In the genomic region with DNA sequence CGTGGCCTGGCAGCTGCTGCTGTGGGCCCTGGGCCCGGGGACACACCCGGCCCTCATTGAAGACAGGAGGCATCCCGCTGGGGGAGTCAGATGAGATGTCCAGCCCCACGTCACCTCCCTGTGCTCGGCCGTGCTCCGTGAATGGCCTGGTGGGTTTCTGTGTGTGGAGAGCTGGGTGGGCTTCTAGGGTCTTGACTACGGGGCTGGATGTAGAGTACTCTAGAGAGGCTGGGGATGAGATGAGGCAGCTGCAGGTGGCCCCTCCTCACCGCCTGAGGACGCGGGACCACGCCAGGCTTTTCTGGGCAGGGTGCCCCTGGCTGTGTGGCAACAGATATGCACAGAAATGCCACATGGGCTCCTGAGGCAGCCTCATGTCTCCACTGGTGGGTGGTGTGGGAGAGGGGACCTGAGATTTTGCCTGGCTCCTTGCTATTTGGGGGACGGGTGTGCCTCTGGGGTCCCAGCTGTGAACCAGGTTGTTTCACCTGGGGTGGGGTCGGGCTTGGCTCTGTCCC, we compare ENCODE assay signal across 1 cellular context.
TF ChIP-seq lines count a peak whose summit lies in the region.

No MANE protein-coding gene starts in this region.

TF ChIP-seq in GM23338, 12 proteins besides CTCF, POLR2A, EP300 and RAD21 (continued from another document):
- TF ChIP-seq, protein P1, sequence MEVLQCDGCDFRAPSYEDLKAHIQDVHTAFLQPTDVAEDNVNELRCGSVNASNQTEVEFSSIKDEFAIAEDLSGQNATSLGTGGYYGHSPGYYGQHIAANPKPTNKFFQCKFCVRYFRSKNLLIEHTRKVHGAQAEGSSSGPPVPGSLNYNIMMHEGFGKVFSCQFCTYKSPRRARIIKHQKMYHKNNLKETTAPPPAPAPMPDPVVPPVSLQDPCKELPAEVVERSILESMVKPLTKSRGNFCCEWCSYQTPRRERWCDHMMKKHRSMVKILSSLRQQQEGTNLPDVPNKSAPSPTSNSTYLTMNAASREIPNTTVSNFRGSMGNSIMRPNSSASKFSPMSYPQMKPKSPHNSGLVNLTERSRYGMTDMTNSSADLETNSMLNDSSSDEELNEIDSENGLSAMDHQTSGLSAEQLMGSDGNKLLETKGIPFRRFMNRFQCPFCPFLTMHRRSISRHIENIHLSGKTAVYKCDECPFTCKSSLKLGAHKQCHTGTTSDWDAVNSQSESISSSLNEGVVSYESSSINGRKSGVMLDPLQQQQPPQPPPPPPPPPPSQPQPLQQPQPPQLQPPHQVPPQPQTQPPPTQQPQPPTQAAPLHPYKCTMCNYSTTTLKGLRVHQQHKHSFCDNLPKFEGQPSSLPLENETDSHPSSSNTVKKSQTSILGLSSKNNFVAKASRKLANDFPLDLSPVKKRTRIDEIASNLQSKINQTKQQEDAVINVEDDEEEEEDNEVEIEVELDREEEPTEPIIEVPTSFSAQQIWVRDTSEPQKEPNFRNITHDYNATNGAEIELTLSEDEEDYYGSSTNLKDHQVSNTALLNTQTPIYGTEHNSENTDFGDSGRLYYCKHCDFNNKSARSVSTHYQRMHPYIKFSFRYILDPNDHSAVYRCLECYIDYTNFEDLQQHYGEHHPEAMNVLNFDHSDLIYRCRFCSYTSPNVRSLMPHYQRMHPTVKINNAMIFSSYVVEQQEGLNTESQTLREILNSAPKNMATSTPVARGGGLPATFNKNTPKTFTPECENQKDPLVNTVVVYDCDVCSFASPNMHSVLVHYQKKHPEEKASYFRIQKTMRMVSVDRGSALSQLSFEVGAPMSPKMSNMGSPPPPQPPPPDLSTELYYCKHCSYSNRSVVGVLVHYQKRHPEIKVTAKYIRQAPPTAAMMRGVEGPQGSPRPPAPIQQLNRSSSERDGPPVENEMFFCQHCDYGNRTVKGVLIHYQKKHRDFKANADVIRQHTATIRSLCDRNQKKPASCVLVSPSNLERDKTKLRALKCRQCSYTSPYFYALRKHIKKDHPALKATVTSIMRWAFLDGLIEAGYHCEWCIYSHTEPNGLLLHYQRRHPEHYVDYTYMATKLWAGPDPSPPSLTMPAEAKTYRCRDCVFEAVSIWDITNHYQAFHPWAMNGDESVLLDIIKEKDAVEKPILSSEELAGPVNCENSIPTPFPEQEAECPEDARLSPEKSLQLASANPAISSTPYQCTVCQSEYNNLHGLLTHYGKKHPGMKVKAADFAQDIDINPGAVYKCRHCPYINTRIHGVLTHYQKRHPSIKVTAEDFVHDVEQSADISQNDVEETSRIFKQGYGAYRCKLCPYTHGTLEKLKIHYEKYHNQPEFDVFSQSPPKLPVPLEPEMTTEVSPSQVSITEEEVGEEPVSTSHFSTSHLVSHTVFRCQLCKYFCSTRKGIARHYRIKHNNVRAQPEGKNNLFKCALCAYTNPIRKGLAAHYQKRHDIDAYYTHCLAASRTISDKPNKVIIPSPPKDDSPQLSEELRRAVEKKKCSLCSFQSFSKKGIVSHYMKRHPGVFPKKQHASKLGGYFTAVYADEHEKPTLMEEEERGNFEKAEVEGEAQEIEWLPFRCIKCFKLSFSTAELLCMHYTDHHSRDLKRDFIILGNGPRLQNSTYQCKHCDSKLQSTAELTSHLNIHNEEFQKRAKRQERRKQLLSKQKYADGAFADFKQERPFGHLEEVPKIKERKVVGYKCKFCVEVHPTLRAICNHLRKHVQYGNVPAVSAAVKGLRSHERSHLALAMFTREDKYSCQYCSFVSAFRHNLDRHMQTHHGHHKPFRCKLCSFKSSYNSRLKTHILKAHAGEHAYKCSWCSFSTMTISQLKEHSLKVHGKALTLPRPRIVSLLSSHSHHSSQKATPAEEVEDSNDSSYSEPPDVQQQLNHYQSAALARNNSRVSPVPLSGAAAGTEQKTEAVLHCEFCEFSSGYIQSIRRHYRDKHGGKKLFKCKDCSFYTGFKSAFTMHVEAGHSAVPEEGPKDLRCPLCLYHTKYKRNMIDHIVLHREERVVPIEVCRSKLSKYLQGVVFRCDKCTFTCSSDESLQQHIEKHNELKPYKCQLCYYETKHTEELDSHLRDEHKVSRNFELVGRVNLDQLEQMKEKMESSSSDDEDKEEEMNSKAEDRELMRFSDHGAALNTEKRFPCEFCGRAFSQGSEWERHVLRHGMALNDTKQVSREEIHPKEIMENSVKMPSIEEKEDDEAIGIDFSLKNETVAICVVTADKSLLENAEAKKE (CRISPR knock-in tag; IDR thresholded peaks at IDR 0.05) = no peak
- TF ChIP-seq EZH2phosphoT487 (IDR thresholded peaks at IDR 0.05; ENCODE audit: unreplicated experiment) = no peak
- TF ChIP-seq, protein P2, sequence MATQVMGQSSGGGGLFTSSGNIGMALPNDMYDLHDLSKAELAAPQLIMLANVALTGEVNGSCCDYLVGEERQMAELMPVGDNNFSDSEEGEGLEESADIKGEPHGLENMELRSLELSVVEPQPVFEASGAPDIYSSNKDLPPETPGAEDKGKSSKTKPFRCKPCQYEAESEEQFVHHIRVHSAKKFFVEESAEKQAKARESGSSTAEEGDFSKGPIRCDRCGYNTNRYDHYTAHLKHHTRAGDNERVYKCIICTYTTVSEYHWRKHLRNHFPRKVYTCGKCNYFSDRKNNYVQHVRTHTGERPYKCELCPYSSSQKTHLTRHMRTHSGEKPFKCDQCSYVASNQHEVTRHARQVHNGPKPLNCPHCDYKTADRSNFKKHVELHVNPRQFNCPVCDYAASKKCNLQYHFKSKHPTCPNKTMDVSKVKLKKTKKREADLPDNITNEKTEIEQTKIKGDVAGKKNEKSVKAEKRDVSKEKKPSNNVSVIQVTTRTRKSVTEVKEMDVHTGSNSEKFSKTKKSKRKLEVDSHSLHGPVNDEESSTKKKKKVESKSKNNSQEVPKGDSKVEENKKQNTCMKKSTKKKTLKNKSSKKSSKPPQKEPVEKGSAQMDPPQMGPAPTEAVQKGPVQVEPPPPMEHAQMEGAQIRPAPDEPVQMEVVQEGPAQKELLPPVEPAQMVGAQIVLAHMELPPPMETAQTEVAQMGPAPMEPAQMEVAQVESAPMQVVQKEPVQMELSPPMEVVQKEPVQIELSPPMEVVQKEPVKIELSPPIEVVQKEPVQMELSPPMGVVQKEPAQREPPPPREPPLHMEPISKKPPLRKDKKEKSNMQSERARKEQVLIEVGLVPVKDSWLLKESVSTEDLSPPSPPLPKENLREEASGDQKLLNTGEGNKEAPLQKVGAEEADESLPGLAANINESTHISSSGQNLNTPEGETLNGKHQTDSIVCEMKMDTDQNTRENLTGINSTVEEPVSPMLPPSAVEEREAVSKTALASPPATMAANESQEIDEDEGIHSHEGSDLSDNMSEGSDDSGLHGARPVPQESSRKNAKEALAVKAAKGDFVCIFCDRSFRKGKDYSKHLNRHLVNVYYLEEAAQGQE (IDR thresholded peaks at IDR 0.05; ENCODE audit: unreplicated experiment) = no peak
